18 cellular contexts compared by ENCODE assay signal in the genomic region with DNA sequence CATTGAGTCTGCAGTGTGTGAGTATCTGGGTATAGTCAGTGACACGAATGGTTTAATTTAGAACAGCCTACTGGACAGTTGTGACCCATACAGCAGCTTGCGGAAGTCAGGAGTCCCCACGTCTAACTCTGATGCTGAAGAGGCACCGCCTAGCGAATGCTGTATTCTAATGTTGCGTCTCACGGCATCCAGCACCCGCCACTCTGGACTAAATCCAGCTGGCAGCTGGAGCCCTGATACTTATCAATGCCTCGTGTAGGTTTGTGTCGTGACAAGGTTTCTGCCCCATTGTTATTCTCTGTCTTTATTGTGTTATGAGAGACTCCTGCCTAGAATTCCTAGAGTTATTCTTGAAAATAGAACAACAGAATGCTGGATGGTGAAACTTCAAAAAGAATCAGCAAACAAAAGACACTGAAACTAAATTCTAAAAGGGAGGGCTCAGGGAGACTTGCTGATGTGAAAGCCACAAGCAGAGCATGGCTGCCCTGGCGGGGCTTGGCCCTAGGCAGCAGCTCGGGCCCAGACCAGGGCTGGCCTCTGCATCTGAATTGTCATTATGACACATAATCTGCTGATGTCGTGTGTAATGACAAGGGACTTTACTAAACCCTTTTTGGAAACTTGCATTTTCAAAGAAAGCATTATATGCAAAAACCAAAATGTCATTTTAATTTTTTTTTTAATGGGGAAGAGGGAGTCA.
"Had no signal": no experiment of that assay in that cellular context is flagged by ENCODE, and none has a peak within 500 bp of the region (broad histone marks: within the 10 kb centered on the region; RNA-seq: fewer than 3 reads in every experiment).

No MANE protein-coding gene starts in this region.

- H3K4me3 Mint-ChIP-seq: activated B cell treated with CpG ODN at 0.5 μM for 24 hours; activated CD4-positive, alpha-beta memory T cell treated with anti-CD3 and anti-CD28 coated beads, Interleukin-2, amount 10 ng/mL, durations not matched to agents 7 days and 5 days; activated naive CD8-positive, alpha-beta T cell treated with anti-CD3 and anti-CD28 coated beads for 36 hours; activated T-helper 17 cell treated with anti-CD3 and anti-CD28 coated beads, Interleukin-2, amount 50 U/mL, for 72 hours; effector memory CD8-positive, alpha-beta T cell; T-helper 2 cell treated with Interferon-gamma antibody and Interleukin-4, amounts not matched to agents 5 μg/mL and 100 μg/mL, for 36 hours had no signal

- H3K4me1 ChIP-seq: body of pancreas, lower lobe of right lung, prostate gland, right atrium auricular region, tibial artery had no signal

- H3K27ac ChIP-seq: body of pancreas, lower lobe of right lung, prostate gland, right atrium auricular region, tibial artery had no signal

- H3K27ac Mint-ChIP-seq: activated B cell treated with CpG ODN at 0.5 μM for 24 hours; activated CD4-positive, alpha-beta memory T cell treated with anti-CD3 and anti-CD28 coated beads, Interleukin-2, amount 10 ng/mL, durations not matched to agents 7 days and 5 days; activated naive CD8-positive, alpha-beta T cell treated with anti-CD3 and anti-CD28 coated beads for 36 hours; activated T-helper 17 cell treated with anti-CD3 and anti-CD28 coated beads, Interleukin-2, amount 50 U/mL, for 72 hours; effector memory CD8-positive, alpha-beta T cell; T-helper 2 cell treated with Interferon-gamma antibody and Interleukin-4, amounts not matched to agents 5 μg/mL and 100 μg/mL, for 36 hours had no signal

- ATAC-seq: activated T-helper 17 cell treated with anti-CD3 and anti-CD28 coated beads, Interleukin-2, amount 50 U/mL, for 72 hours; body of pancreas; effector memory CD8-positive, alpha-beta T cell; left cardiac atrium; lower lobe of right lung; stimulated activated naive CD8-positive, alpha-beta T cell treated with anti-CD3 and anti-CD28 coated beads, Interleukin-15, Interleukin-2, amounts not matched to agents 100 U/mL and 50 U/mL, for 24 hours had no signal

- H3K36me3 Mint-ChIP-seq: activated naive CD8-positive, alpha-beta T cell treated with anti-CD3 and anti-CD28 coated beads for 36 hours had no signal

- H3K27me3 Mint-ChIP-seq: activated B cell treated with CpG ODN at 0.5 μM for 24 hours; activated CD4-positive, alpha-beta memory T cell treated with anti-CD3 and anti-CD28 coated beads, Interleukin-2, amount 10 ng/mL, durations not matched to agents 7 days and 5 days; activated naive CD8-positive, alpha-beta T cell treated with anti-CD3 and anti-CD28 coated beads for 36 hours; effector memory CD8-positive, alpha-beta T cell had no signal

- H3K4me3 ChIP-seq: body of pancreas, lower lobe of right lung, prostate gland, right atrium auricular region, tibial artery had no signal

- H3K9me3 ChIP-seq: body of pancreas, prostate gland had no signal

- DNase-seq: activated B cell treated with CpG ODN at 0.5 μM for 24 hours; activated CD4-positive, alpha-beta memory T cell treated with anti-CD3 and anti-CD28 coated beads, Interleukin-2, amount 10 ng/mL, durations not matched to agents 7 days and 5 days; activated CD4-positive, alpha-beta T cell treated with anti-CD3 and anti-CD28 coated beads for 48 hours; activated naive CD4-positive, alpha-beta T cell; activated naive CD8-positive, alpha-beta T cell treated with anti-CD3 and anti-CD28 coated beads for 36 hours; activated T-cell treated with anti-CD3 and anti-CD28 coated beads, Interleukin-2, amount 50 U/mL, for 1 hour; amniotic stem cell; effector memory CD8-positive, alpha-beta T cell; left cardiac atrium; lower lobe of right lung; stimulated activated naive CD8-positive, alpha-beta T cell treated with anti-CD3 and anti-CD28 coated beads, Interleukin-15, Interleukin-2, amounts not matched to agents 100 U/mL and 50 U/mL, for 24 hours; tibial artery had no signal

- H3K4me1 Mint-ChIP-seq: activated B cell treated with CpG ODN at 0.5 μM for 24 hours; activated CD4-positive, alpha-beta memory T cell treated with anti-CD3 and anti-CD28 coated beads, Interleukin-2, amount 10 ng/mL, durations not matched to agents 7 days and 5 days; activated naive CD8-positive, alpha-beta T cell treated with anti-CD3 and anti-CD28 coated beads for 36 hours; activated T-helper 17 cell treated with anti-CD3 and anti-CD28 coated beads, Interleukin-2, amount 50 U/mL, for 72 hours had no signal

- FAIRE-seq: TTC549 had no signal

- H3K27me3 ChIP-seq: body of pancreas, right atrium auricular region, tibial artery had no signal

- H3K36me3 ChIP-seq: lower lobe of right lung, prostate gland, right atrium auricular region, tibial artery had no signal
